8 cellular contexts compared by ENCODE assay signal in genomic region chr6:170516783-170517616, GRCh38. TPM values are rescaled to one million over a fixed set of nuclear protein-coding genes. Genes with fewer than 3 reads are reported as not detected.
DNase-seq lines count a peak whose midpoint lies in the region; ATAC-seq and TF ChIP-seq lines count a peak whose summit lies in the region.

No MANE protein-coding gene starts in this region.

- no peaks in the 10 kb centered on the region for H3K4me1 ChIP-seq in mammary epithelial cell (ENCODE audit: insufficient read depth, low read length)

- dilution Hi-C loops in mammary epithelial cell (cut with HindIII; ENCODE audit: low sequenced_read_pairs) = no loop called here

- no peak overlapping the region for H3K4me3 ChIP-seq in mammary epithelial cell (replicated peaks in 1 of 3; ENCODE audit: insufficient read depth in 1 of 3, low read depth in 2 of 3, low read length in 3 of 3)

- peak overlapping the region; percentile 86 for H2AFZ ChIP-seq in mammary epithelial cell (ENCODE audit: low read depth, low read length)

- in situ Hi-C loops in mammary epithelial cell (cut with MboI; ENCODE audit: low sequenced_read_pairs in 2 of 2) = loop anchor here in 1 of 2 donors (5.0 to 10.0 kb wide), 3 partner anchors 222 to 725 kb away; partner anchors contain the start of gene DLL1

- no peak overlapping the region for H3K9ac ChIP-seq in mammary epithelial cell (ENCODE audit: insufficient read depth, low read length)

- no TSS peak for BruUV-seq in mammary epithelial cell (replicated peaks; lab: Mats Ljungman, UMichigan)

- H3K9me3 ChIP-seq in mammary epithelial cell (replicated peaks; ENCODE audit: insufficient read depth, low read length) = no peaks in the 10 kb centered on the region

- peak; percentile 88 to 90 for TF ChIP-seq CTCF in mammary epithelial cell (conservative IDR thresholded peaks at IDR 0.05 in 1 of 2, IDR thresholded peaks at IDR 0.05 in 1 of 2; ENCODE audit: extremely low read depth in 1 of 2, insufficient read depth in 1 of 2, low read depth in 1 of 2, low read length in 2 of 2)

- CTCF ChIA-PET in mammary epithelial cell (lab: Charles Lee; ENCODE audit: low non-redundant PET) = interaction anchor here (0.6 kb wide), 1 partner anchor 13 kb away, joined by 4 read pairs; no protein-coding TSS in a partner anchor

- peak; percentile 69 for DNase-seq in AG20443 (ENCODE audit: low spot score)
- peak; percentile 63 for DNase-seq in NCI-H1694 treated with DMSO at 0.1 percent for 48 hours (lab: John Stamatoyannopoulos, UW)
- peak in 3 of 5 experiments; percentile 6 to 58 (median 23) for DNase-seq in T-helper 2 cell
- peak; percentile 68 for DNase-seq in mammary epithelial cell
- peak; percentile 80 for DNase-seq in left kidney (ENCODE audit: low read depth, low spot score)
- DNase-seq in stimulated activated CD8-positive, alpha-beta memory T cell treated with anti-CD3 and anti-CD28 coated beads, Interleukin-7, amount 100 ng/mL, for 24 hours (ENCODE audit: low read depth) = peak; percentile 5

- 7% methylated on average over 2 of the region's 4 CpGs for WGBS in mammary epithelial cell (ENCODE audit: low coverage, missing lambda C conversion rate)

- H4K20me1 ChIP-seq in mammary epithelial cell (ENCODE audit: insufficient read depth, low read length) = no peaks in the 10 kb centered on the region

- intact Hi-C loops in mammary epithelial cell (cut with micrococcal nuclease) = loop anchor here (1.0 to 10.0 kb wide), 8 partner anchors 112 to 1620 kb away; partner anchors contain the start of gene FAM120B

- no peaks in the 10 kb centered on the region for H3K27me3 ChIP-seq in mammary epithelial cell (ENCODE audit: insufficient read depth, low read length)

- no peaks in the 10 kb centered on the region for H3K79me2 ChIP-seq in mammary epithelial cell (ENCODE audit: insufficient read depth, low read length)

- H3K27ac ChIP-seq in mammary epithelial cell (ENCODE audit: insufficient read depth, low read depth, low read length) = no peak overlapping the region

- peak; percentile 95 for ATAC-seq in GM18861 (IDR thresholded peaks at IDR 0.05; ENCODE audit: unreplicated experiment)
- ATAC-seq in HG02981 (IDR thresholded peaks at IDR 0.05; ENCODE audit: unreplicated experiment) = peak; percentile 94

- no peaks in the 10 kb centered on the region for H3K36me3 ChIP-seq in mammary epithelial cell (ENCODE audit: insufficient read depth, low read length)

- H3K4me2 ChIP-seq in mammary epithelial cell (ENCODE audit: insufficient read depth, low read depth, low read length) = peak overlapping the region; percentile 45

RNA-seq across cellular contexts. Expression of gene PSMB1, which starts 36.1 kb away (rescaled TPM):
- 100 to 1,000 TPM; 180 to 230 TPM for total RNA-seq in mammary epithelial cell
- polyA plus RNA-seq in mammary epithelial cell = 442 TPM
- polyA minus RNA-seq in mammary epithelial cell = 154 TPM

RNA-seq across cellular contexts. Expression of gene TBP, which starts 37.2 kb away (rescaled TPM):
- total RNA-seq in mammary epithelial cell = 10 to 100 TPM; 16.8 to 18.7 TPM
- polyA plus RNA-seq in mammary epithelial cell = 17.4 TPM
- polyA minus RNA-seq in mammary epithelial cell = 12.0 TPM

Comparison
In these comparisons a context has a peak if more than half of its experiments do, and no peak if none do; other contexts are left out.
1. DNase-seq: peak in every context shown above with its lines; median percentile 80 in left kidney; 69 in AG20443; 68 in mammary epithelial cell; 63 in NCI-H1694 treated with DMSO at 0.1 percent for 48 hours; 23 in T-helper 2 cell; 5 in stimulated activated CD8-positive, alpha-beta memory T cell treated with anti-CD3 and anti-CD28 coated beads, Interleukin-7, amount 100 ng/mL, for 24 hours.